In genomic region chr10:43316516-43316915, GRCh38 we compare ENCODE assay signal across 33 cellular contexts. TPM values are rescaled to one million over a fixed set of nuclear protein-coding genes. Genes with fewer than 3 reads are reported as not detected.
"Had no signal": no experiment of that assay in that cellular context is flagged by ENCODE, and none has a peak within 500 bp of the region (broad histone marks: within the 10 kb centered on the region; RNA-seq: fewer than 3 reads in every experiment).

No MANE protein-coding gene starts in this region.

- H3K4me3 ChIP-seq: ascending aorta, cardiac muscle cell, SJCRH30, SK-N-MC had no signal

- H3K9me3 Mint-ChIP-seq: activated B cell treated with CpG ODN at 0.5 μM for 24 hours; activated CD4-positive, alpha-beta memory T cell treated with anti-CD3 and anti-CD28 coated beads, Interleukin-2, amount 10 ng/mL, durations not matched to agents 7 days and 5 days; activated naive CD4-positive, alpha-beta T cell treated with anti-CD3 and anti-CD28 coated beads, Interleukin-2, amount 10 ng/mL, durations not matched to agents 7 days and 5 days; activated T-cell treated with anti-CD3 and anti-CD28 coated beads, Interleukin-2, amount 50 U/mL, for 4 hours; central memory CD8-positive, alpha-beta T cell had no signal

- H3K36me3 ChIP-seq: ascending aorta, cardiac muscle cell, SJCRH30 had no signal

- H3K27me3 Mint-ChIP-seq: activated naive CD8-positive, alpha-beta T cell had no signal

- DNase-seq: activated B cell treated with CpG ODN at 0.5 μM for 24 hours; activated CD4-positive, alpha-beta memory T cell treated with anti-CD3 and anti-CD28 coated beads, Interleukin-2, amount 10 ng/mL, durations not matched to agents 7 days and 5 days; activated CD4-positive, alpha-beta T cell treated with anti-CD3 and anti-CD28 coated beads for 4 hours; activated CD4-positive, alpha-beta T cell treated with anti-CD3 and anti-CD28 coated beads, Interleukin-2, amount 50 U/mL, for 1 hour; activated CD4-positive, CD25-positive, alpha-beta regulatory T cell treated with anti-CD3 and anti-CD28 coated beads, Interleukin-2, amount 50 U/mL, for 72 hours; activated effector memory CD4-positive, alpha-beta T cell treated with Interleukin-2 at 50 U/mL for 16 hours; activated naive CD4-positive, alpha-beta T cell treated with anti-CD3 and anti-CD28 coated beads, Interleukin-2, amount 10 ng/mL, durations not matched to agents 7 days and 5 days; activated T-cell treated with anti-CD3 and anti-CD28 coated beads, Interleukin-2, amount 50 U/mL, for 4 hours; amygdala; cortex of kidney; MM.1S; MV-4-11; NCI-H1092; NCI-H1436 treated with DMSO at 0.1 percent for 48 hours; NCI-H1694 treated with DMSO at 0.1 percent for 48 hours; NCI-H2029; NCI-H345; NCI-H524 treated with DMSO at 0.1 percent for 48 hours; NK-92 treated with Interleukin-12 subunit alpha and Interleukin-12 subunit beta, amount 100 ng/mL, for 24 hours; OCI-M1; SHP77; SJCRH30; T-helper 9 cell had no signal

- H3K36me3 Mint-ChIP-seq: activated naive CD4-positive, alpha-beta T cell treated with anti-CD3 and anti-CD28 coated beads, Interleukin-2, amount 10 ng/mL, durations not matched to agents 7 days and 5 days; activated naive CD8-positive, alpha-beta T cell had no signal

- H3K4me1 Mint-ChIP-seq: activated B cell treated with CpG ODN at 0.5 μM for 24 hours; central memory CD8-positive, alpha-beta T cell had no signal

- H3K9ac ChIP-seq: KMS-11 had no signal

- H3K4me1 ChIP-seq: ascending aorta, SJCRH30 had no signal

- H3K4me3 Mint-ChIP-seq: activated B cell treated with CpG ODN at 0.5 μM for 24 hours; activated CD4-positive, alpha-beta memory T cell treated with anti-CD3 and anti-CD28 coated beads, Interleukin-2, amount 10 ng/mL, durations not matched to agents 7 days and 5 days; activated naive CD4-positive, alpha-beta T cell treated with anti-CD3 and anti-CD28 coated beads, Interleukin-2, amount 10 ng/mL, durations not matched to agents 7 days and 5 days; activated naive CD8-positive, alpha-beta T cell; activated T-cell treated with anti-CD3 and anti-CD28 coated beads, Interleukin-2, amount 50 U/mL, for 4 hours; central memory CD8-positive, alpha-beta T cell had no signal

- H3K27ac Mint-ChIP-seq: activated B cell treated with CpG ODN at 0.5 μM for 24 hours; activated CD4-positive, alpha-beta memory T cell treated with anti-CD3 and anti-CD28 coated beads, Interleukin-2, amount 10 ng/mL, durations not matched to agents 7 days and 5 days; activated naive CD4-positive, alpha-beta T cell treated with anti-CD3 and anti-CD28 coated beads, Interleukin-2, amount 10 ng/mL, durations not matched to agents 7 days and 5 days; activated naive CD8-positive, alpha-beta T cell had no signal

- H3K27ac ChIP-seq: ascending aorta, cardiac muscle cell, KMS-11, SJCRH30, SK-N-MC, VCaP had no signal

- H3K27me3 ChIP-seq: ascending aorta, cardiac muscle cell, SJCRH30 had no signal

- H3K9me3 ChIP-seq: ascending aorta, SJCRH30 had no signal

- ATAC-seq: activated T-cell treated with anti-CD3 and anti-CD28 coated beads, Interleukin-2, amount 50 U/mL, for 4 hours had no signal

RNA-seq across cellular contexts. Expression of gene RASGEF1A, which starts 49.7 kb away (rescaled TPM):
- total RNA-seq: ascending aorta, LHCN-M2, RPMI7951, SJCRH30 had no signal

RNA-seq across cellular contexts. Expression of gene FXYD4, which starts 54.9 kb away (rescaled TPM):
- total RNA-seq: activated B cell treated with CpG ODN at 0.5 μM for 24 hours; activated CD4-positive, alpha-beta memory T cell treated with anti-CD3 and anti-CD28 coated beads, Interleukin-2, amount 10 ng/mL, durations not matched to agents 7 days and 5 days; activated T-cell treated with anti-CD3 and anti-CD28 coated beads, Interleukin-2, amount 50 U/mL, for 4 hours; ascending aorta; cardiac muscle cell; LHCN-M2; RPMI7951; SJCRH30; T-helper 1 cell treated with Interleukin-12 subunit alpha and Interleukin-12 subunit beta and Interleukin-4 antibody, amounts not matched to agents 30 ng/mL and 1 ng/mL, for 36 hours had no signal
